ENCODE assay signal across 13 cellular contexts in the genomic region with DNA sequence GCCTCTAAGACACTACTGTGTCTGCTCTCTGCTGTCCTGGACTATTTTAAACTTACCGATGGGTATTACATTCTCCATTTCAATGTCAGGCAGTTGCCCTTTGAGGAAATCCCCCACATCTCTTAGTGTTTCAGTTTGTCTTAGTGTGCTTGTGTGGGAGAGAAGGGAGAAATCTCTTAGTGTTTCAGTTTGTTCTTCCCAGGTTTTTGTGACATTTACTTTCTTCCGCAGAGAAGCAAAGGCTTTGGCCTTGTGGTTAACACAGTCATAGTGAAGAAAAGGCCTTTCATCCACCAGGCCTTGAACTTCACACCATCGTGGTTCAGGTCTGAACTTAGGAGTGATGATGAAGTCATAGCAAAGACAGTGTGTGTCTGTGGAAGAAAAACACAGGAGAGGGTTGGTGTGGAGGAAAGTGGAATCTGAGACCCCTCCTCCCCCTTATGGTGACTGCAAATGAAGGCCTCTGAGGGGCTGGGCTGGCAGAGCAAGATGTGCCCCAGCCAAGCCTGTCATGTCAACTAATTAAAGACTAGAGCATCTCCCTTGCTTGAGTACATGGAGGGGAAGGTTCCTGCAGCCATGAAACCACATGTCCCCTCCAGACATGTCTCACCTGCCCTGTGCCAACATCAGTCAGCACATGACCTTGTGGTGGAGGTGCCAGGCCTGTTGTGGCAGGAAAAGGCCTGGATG. TPM values are rescaled to one million over a fixed set of nuclear protein-coding genes. Genes with fewer than 3 reads are reported as not detected.
DNase-seq lines count a peak whose midpoint lies in the region; ATAC-seq and TF ChIP-seq lines count a peak whose summit lies in the region.
"Had no signal": no experiment of that assay in that cellular context is flagged by ENCODE, and none has a peak within 500 bp of the region (broad histone marks: within the 10 kb centered on the region; RNA-seq: fewer than 3 reads in every experiment).

No MANE protein-coding gene starts in this region.

- no peaks in the 10 kb centered on the region for H4K20me1 ChIP-seq in OCI-LY3 (ENCODE audit: insufficient read depth, low read length)
- H4K20me1 ChIP-seq in hepatocyte (ENCODE audit: insufficient read depth, poor library complexity, severe bottlenecking) = no peaks in the 10 kb centered on the region

- TF ChIP-seq CTCF in OCI-LY3 (IDR thresholded peaks at IDR 0.05; ENCODE audit: low read depth, low read length) (no peak), hepatocyte (IDR thresholded peaks at IDR 0.05; ENCODE audit: poor library complexity) (no peak)

- peak; percentile 52 for ATAC-seq in HG02588 (IDR thresholded peaks at IDR 0.05; ENCODE audit: unreplicated experiment)
- peak; percentile 42 for ATAC-seq in stimulated activated memory B cell treated with anti-CD40 and anti-IgM and Interleukin-4, amounts not matched to agents 10 μg/mL and 1 μg/mL and 100 μg/mL, for 72 hours

- no peaks in the 10 kb centered on the region for H3K9me3 Mint-ChIP-seq in activated naive CD4-positive, alpha-beta T cell treated with anti-CD3 and anti-CD28 coated beads for 36 hours
- H3K9me3 Mint-ChIP-seq in stimulated activated memory B cell treated with anti-CD40 and anti-IgM and Interleukin-4, amounts not matched to agents 10 μg/mL and 1 μg/mL and 100 μg/mL, for 72 hours = no peaks in the 10 kb centered on the region
- H3K9me3 Mint-ChIP-seq: HFFc6 had no signal

- H3K4me1 Mint-ChIP-seq in activated naive CD4-positive, alpha-beta T cell treated with anti-CD3 and anti-CD28 coated beads for 36 hours (ENCODE audit: low read depth) = peaks cover 41% of the 10 kb centered on the region
- peaks cover 50% of the 10 kb centered on the region for H3K4me1 Mint-ChIP-seq in stimulated activated memory B cell treated with anti-CD40 and anti-IgM and Interleukin-4, amounts not matched to agents 10 μg/mL and 1 μg/mL and 100 μg/mL, for 72 hours

- H3K4me3 ChIP-seq in OCI-LY3 (ENCODE audit: low read length) (no peak overlapping the region), hepatocyte (no peak overlapping the region)
- H3K4me3 ChIP-seq: esophagus squamous epithelium had no signal

- TF ChIP-seq POLR2A in erythroblast (IDR thresholded peaks at IDR 0.05; ENCODE audit: low read length) = no peak

- 71% methylated on average over 3 of the region's 3 CpGs for WGBS in hepatocyte (ENCODE audit: low lambda C conversion rate, missing lambda C conversion rate)

- H3K79me2 ChIP-seq in OCI-LY3 (ENCODE audit: low read length) (no peaks in the 10 kb centered on the region), hepatocyte (no peaks in the 10 kb centered on the region)
- H3K79me2 ChIP-seq: parathyroid adenoma had no signal

- H3K9me3 ChIP-seq in OCI-LY3 (ENCODE audit: insufficient read depth, low read length) (no peaks in the 10 kb centered on the region), hepatocyte (ENCODE audit: low read depth) (no peaks in the 10 kb centered on the region)
- H3K9me3 ChIP-seq: esophagus squamous epithelium had no signal

- H3K27ac ChIP-seq in OCI-LY3 (ENCODE audit: low read length) (peak overlapping the region; percentile 14; the same call in 1 of the 2 replicates), hepatocyte (no peak overlapping the region)
- H3K27ac ChIP-seq: esophagus squamous epithelium, parathyroid adenoma had no signal

- H3K9ac ChIP-seq in OCI-LY3 (ENCODE audit: low read length) = no peak overlapping the region
- H3K9ac ChIP-seq: parathyroid adenoma had no signal

- H3K27me3 ChIP-seq in OCI-LY3 (ENCODE audit: low read depth, low read length) (no peaks in the 10 kb centered on the region), hepatocyte (peaks cover 13% of the 10 kb centered on the region)

- H3K36me3 ChIP-seq in OCI-LY3 (replicated peaks; ENCODE audit: low read depth, low read length) = no peaks in the 10 kb centered on the region
- no peaks in the 10 kb centered on the region for H3K36me3 ChIP-seq in hepatocyte (replicated peaks; ENCODE audit: insufficient read depth, low read depth)
- H3K36me3 ChIP-seq: esophagus squamous epithelium had no signal

- peak overlapping the region; percentile 2 for H3K27ac Mint-ChIP-seq in activated naive CD4-positive, alpha-beta T cell treated with anti-CD3 and anti-CD28 coated beads for 36 hours
- H3K27ac Mint-ChIP-seq in stimulated activated memory B cell treated with anti-CD40 and anti-IgM and Interleukin-4, amounts not matched to agents 10 μg/mL and 1 μg/mL and 100 μg/mL, for 72 hours = peak overlapping the region; percentile 42
- H3K27ac Mint-ChIP-seq: HFFc6 had no signal

- peak overlapping the region; percentile 33; the same call in 1 of the 2 replicates for H3K4me2 ChIP-seq in OCI-LY3 (ENCODE audit: low read length)
- no peak overlapping the region for H3K4me2 ChIP-seq in hepatocyte

- H3K9me2 ChIP-seq in hepatocyte (replicated peaks; ENCODE audit: insufficient read depth) = no peaks in the 10 kb centered on the region

- intact Hi-C loops in activated naive CD4-positive, alpha-beta T cell treated with anti-CD3 and anti-CD28 coated beads for 36 hours (cut with micrococcal nuclease) = loop anchor here (1.0 to 10.0 kb wide), 4 partner anchors 38 to 813 kb away; partner anchors contain the start of genes PLEKHG1, PPIL4 and ULBP1

- H3K4me1 ChIP-seq in OCI-LY3 (ENCODE audit: low read length) (peaks cover 32% of the 10 kb centered on the region), hepatocyte (ENCODE audit: insufficient read depth) (no peaks in the 10 kb centered on the region)

- no peak overlapping the region for H2AFZ ChIP-seq in OCI-LY3 (ENCODE audit: low read depth, low read length)
- no peak overlapping the region for H2AFZ ChIP-seq in hepatocyte
- H2AFZ ChIP-seq: parathyroid adenoma had no signal

- H3K36me3 Mint-ChIP-seq in activated naive CD4-positive, alpha-beta T cell treated with anti-CD3 and anti-CD28 coated beads for 36 hours (ENCODE audit: low read depth) = peaks cover 3% of the 10 kb centered on the region
- H3K36me3 Mint-ChIP-seq in stimulated activated memory B cell treated with anti-CD40 and anti-IgM and Interleukin-4, amounts not matched to agents 10 μg/mL and 1 μg/mL and 100 μg/mL, for 72 hours = peaks cover 16% of the 10 kb centered on the region

- peak; percentile 62 for DNase-seq in activated naive CD4-positive, alpha-beta T cell treated with anti-CD3 and anti-CD28 coated beads for 36 hours
- DNase-seq in activated naive CD4-positive, alpha-beta T cell treated with anti-CD3 and anti-CD28 coated beads, Interleukin-2, amount 50 U/mL, for 16 hours = no peak
- DNase-seq in GDM1 (lab: John Stamatoyannopoulos, UW) (no peak), hepatocyte (ENCODE audit: low spot score) (no peak), erythroblast (lab: John Stamatoyannopoulos, UW) (no peak)
- DNase-seq: esophagus squamous epithelium, HFFc6, NCI-H774, T-helper 9 cell had no signal

- no peak overlapping the region for H3K4me3 Mint-ChIP-seq in activated naive CD4-positive, alpha-beta T cell treated with anti-CD3 and anti-CD28 coated beads for 36 hours
- peak overlapping the region; percentile 40 for H3K4me3 Mint-ChIP-seq in stimulated activated memory B cell treated with anti-CD40 and anti-IgM and Interleukin-4, amounts not matched to agents 10 μg/mL and 1 μg/mL and 100 μg/mL, for 72 hours
- H3K4me3 Mint-ChIP-seq: HFFc6 had no signal

- CTCF ChIA-PET in activated naive CD4-positive, alpha-beta T cell treated with anti-CD3 and anti-CD28 coated beads for 36 hours (lab: Charles Lee) = no interaction called here

- peaks cover 33% of the 10 kb centered on the region for H3K27me3 Mint-ChIP-seq in activated naive CD4-positive, alpha-beta T cell treated with anti-CD3 and anti-CD28 coated beads for 36 hours (ENCODE audit: low read depth)
- H3K27me3 Mint-ChIP-seq in stimulated activated memory B cell treated with anti-CD40 and anti-IgM and Interleukin-4, amounts not matched to agents 10 μg/mL and 1 μg/mL and 100 μg/mL, for 72 hours = peaks cover 2% of the 10 kb centered on the region

RNA-seq across cellular contexts. Expression of gene RAET1L, which starts 23.9 kb away (rescaled TPM):
- not detected for total RNA-seq in activated naive CD4-positive, alpha-beta T cell treated with anti-CD3 and anti-CD28 coated beads for 36 hours
- not detected in 2 replicates for total RNA-seq in hepatocyte
- polyA plus RNA-seq in hepatocyte = not detected in 2 replicates
- total RNA-seq: HFFc6 had no signal

RNA-seq across cellular contexts. Expression of gene ULBP1, which starts 37.7 kb away (rescaled TPM):
- total RNA-seq in activated naive CD4-positive, alpha-beta T cell treated with anti-CD3 and anti-CD28 coated beads for 36 hours = 1 to 10 TPM; 2.6 to 2.8 TPM
- 0.27 and 0.28 TPM in 2 replicates for total RNA-seq in hepatocyte
- polyA plus RNA-seq in hepatocyte = 0.27 TPM in 1 of 2 replicates, not detected in the other

RNA-seq across cellular contexts. Expression of gene ULBP2, which starts 59.6 kb away (rescaled TPM):
- 1 to 10 TPM in 1 of 2 experiments, under 1 TPM in 1; 0.69 to 1.4 TPM for total RNA-seq in activated naive CD4-positive, alpha-beta T cell treated with anti-CD3 and anti-CD28 coated beads for 36 hours
- 0.10 and 1.1 TPM in 2 replicates for total RNA-seq in hepatocyte
- 0.15 and 1.9 TPM in 2 replicates for polyA plus RNA-seq in hepatocyte
